Comparison of ENCODE assay signal across 14 cellular contexts in genomic region chr13:20350819-20351218, GRCh38.
"Had no signal": no experiment of that assay in that cellular context is flagged by ENCODE, and none has a peak within 500 bp of the region (broad histone marks: within the 10 kb centered on the region; RNA-seq: fewer than 3 reads in every experiment).

No MANE protein-coding gene starts in this region.

- H3K36me3 Mint-ChIP-seq: stimulated activated naive B cell treated with anti-CD40 and anti-IgM and Interleukin-4, amounts not matched to agents 10 μg/mL and 1 μg/mL and 100 μg/mL, for 72 hours had no signal

- H3K79me2 ChIP-seq: parathyroid adenoma had no signal

- DNase-seq: activated CD4-positive, alpha-beta T cell treated with anti-CD3 and anti-CD28 coated beads for 48 hours; activated CD8-positive, alpha-beta T cell treated with anti-CD3 and anti-CD28 coated beads for 36 hours; activated effector memory CD4-positive, alpha-beta T cell treated with Interleukin-2 at 50 U/mL for 16 hours; activated naive CD4-positive, alpha-beta T cell treated with anti-CD3 and anti-CD28 coated beads, Interleukin-2, amount 50 U/mL, for 16 hours; activated T-cell treated with anti-CD3 and anti-CD28 coated beads, Interleukin-2, amount 50 U/mL, for 4 hours; dorsolateral prefrontal cortex; glutamatergic neuron; stimulated activated CD4-positive, alpha-beta T cell treated with anti-CD3 and anti-CD28 coated beads, Interleukin-12 subunit alpha, Interleukin-12 subunit beta, amount 100 ng/mL, for 4 hours; stimulated activated CD4-positive, alpha-beta T cell treated with anti-CD3 and anti-CD28 coated beads, Interleukin-2, amount 100 ng/mL, for 48 hours; stimulated activated naive B cell treated with anti-CD40 and anti-IgM and Interleukin-4, amounts not matched to agents 10 μg/mL and 1 μg/mL and 100 μg/mL, for 72 hours; thyroid gland; uterus had no signal

- H3K4me3 ChIP-seq: dorsolateral prefrontal cortex, thyroid gland, uterus had no signal

- H3K27me3 ChIP-seq: dorsolateral prefrontal cortex, thyroid gland, uterus had no signal

- H3K9me3 ChIP-seq: thyroid gland, uterus had no signal

- H3K4me3 Mint-ChIP-seq: activated CD8-positive, alpha-beta T cell treated with anti-CD3 and anti-CD28 coated beads for 36 hours; activated T-cell treated with anti-CD3 and anti-CD28 coated beads, Interleukin-2, amount 50 U/mL, for 4 hours; endodermal cell; stimulated activated naive B cell treated with anti-CD40 and anti-IgM and Interleukin-4, amounts not matched to agents 10 μg/mL and 1 μg/mL and 100 μg/mL, for 72 hours had no signal

- H3K27me3 Mint-ChIP-seq: activated CD8-positive, alpha-beta T cell treated with anti-CD3 and anti-CD28 coated beads for 36 hours; stimulated activated naive B cell treated with anti-CD40 and anti-IgM and Interleukin-4, amounts not matched to agents 10 μg/mL and 1 μg/mL and 100 μg/mL, for 72 hours had no signal

- H3K9me3 Mint-ChIP-seq: activated CD8-positive, alpha-beta T cell treated with anti-CD3 and anti-CD28 coated beads for 36 hours; activated T-cell treated with anti-CD3 and anti-CD28 coated beads, Interleukin-2, amount 50 U/mL, for 4 hours; endodermal cell had no signal

- H3K27ac Mint-ChIP-seq: activated CD8-positive, alpha-beta T cell treated with anti-CD3 and anti-CD28 coated beads for 36 hours; endodermal cell; stimulated activated naive B cell treated with anti-CD40 and anti-IgM and Interleukin-4, amounts not matched to agents 10 μg/mL and 1 μg/mL and 100 μg/mL, for 72 hours had no signal

- H2AFZ ChIP-seq: parathyroid adenoma had no signal

- H3K27ac ChIP-seq: dorsolateral prefrontal cortex, parathyroid adenoma, thyroid gland, uterus had no signal

- H3K9ac ChIP-seq: parathyroid adenoma had no signal

- H3K36me3 ChIP-seq: thyroid gland, uterus had no signal

- H3K4me1 ChIP-seq: parathyroid adenoma, thyroid gland, uterus had no signal

- H3K4me1 Mint-ChIP-seq: endodermal cell; stimulated activated naive B cell treated with anti-CD40 and anti-IgM and Interleukin-4, amounts not matched to agents 10 μg/mL and 1 μg/mL and 100 μg/mL, for 72 hours had no signal
